In genomic region chr12:56190695-56191155, GRCh38 we compare ENCODE assay signal across 8 cellular contexts. TPM values are rescaled to one million over a fixed set of nuclear protein-coding genes. Genes with fewer than 3 reads are reported as not detected.
A peak's percentile ranks its signal among the peaks of the same experiment; 100 is the strongest.
DNase-seq lines count a peak whose midpoint lies in the region; ATAC-seq and TF ChIP-seq lines count a peak whose summit lies in the region.

No MANE protein-coding gene starts in this region.

- no peak for TF ChIP-seq CTCF in KMS-11 (conservative IDR thresholded peaks at IDR 0.05; ENCODE audit: low read depth, low read length)
- no peak for TF ChIP-seq CTCF in chondrocyte (IDR thresholded peaks at IDR 0.05)
- TF ChIP-seq CTCF in natural killer cell (IDR thresholded peaks at IDR 0.05): no peak

- peaks cover 10 to 19% (median 17%) of the 10 kb centered on the region in 11 experiments for H3K36me3 ChIP-seq in BLaER1 treated with 17β-estradiol and CSF1 and Interleukin-3, amounts not matched to agents 10 nM and 100 nM
- H3K36me3 ChIP-seq in KMS-11 (ENCODE audit: insufficient read depth): no peaks in the 10 kb centered on the region

- peak overlapping the region; percentile 82 for H2AFZ ChIP-seq in KMS-11 (ENCODE audit: low read depth)

- H3K9ac ChIP-seq in BLaER1 treated with 17β-estradiol and CSF1 and Interleukin-3, amounts not matched to agents 10 nM and 100 nM: peak overlapping the region; percentile 85 to 95 (median 91); a peak in 21 of 22 replicates
- H3K9ac ChIP-seq in KMS-11: peak overlapping the region; percentile 56; the same call in 1 of the 2 replicates

- H4K20me1 ChIP-seq in BLaER1 treated with 17β-estradiol and CSF1 and Interleukin-3, amounts not matched to agents 10 nM and 100 nM: peaks cover 7 to 30% (median 14%) of the 10 kb centered on the region in 11 experiments; a peak in 14 of 22 replicates
- no peaks in the 10 kb centered on the region for H4K20me1 ChIP-seq in KMS-11 (ENCODE audit: insufficient read depth)

- H3K4me3 Mint-ChIP-seq in chondrocyte (ENCODE audit: unreplicated experiment) (peak overlapping the region; percentile 99), natural killer cell (peak overlapping the region; percentile 99)

- no peaks in the 10 kb centered on the region for H3K27me3 Mint-ChIP-seq in chondrocyte (ENCODE audit: low read depth)
- no peaks in the 10 kb centered on the region for H3K27me3 Mint-ChIP-seq in natural killer cell (ENCODE audit: low read depth in 2 of 2)

- H3K9me3 ChIP-seq in BLaER1 treated with 17β-estradiol and CSF1 and Interleukin-3, amounts not matched to agents 10 nM and 100 nM (replicated peaks in 1 of 11): no peaks in the 10 kb centered on the region

- peaks cover 31% of the 10 kb centered on the region for H3K79me2 ChIP-seq in KMS-11 (ENCODE audit: insufficient read depth, low read depth)

- peak overlapping the region; percentile 84 to 95 (median 92) for H3K4me3 ChIP-seq in BLaER1 treated with 17β-estradiol and CSF1 and Interleukin-3, amounts not matched to agents 10 nM and 100 nM
- H3K4me3 ChIP-seq in KMS-11 (IDR thresholded peaks at IDR 0.05; ENCODE audit: insufficient read depth, low read depth, low read length): no peak overlapping the region

- H3K4me1 Mint-ChIP-seq in chondrocyte (ENCODE audit: low read depth): peaks cover 33% of the 10 kb centered on the region
- peaks cover 43 to 53% of the 10 kb centered on the region in 2 donors for H3K4me1 Mint-ChIP-seq in natural killer cell

- peak overlapping the region in 9 of 11 experiments; percentile 69 to 90 (median 87); a peak in 17 of 22 replicates for H3K27ac ChIP-seq in BLaER1 treated with 17β-estradiol and CSF1 and Interleukin-3, amounts not matched to agents 10 nM and 100 nM
- H3K27ac ChIP-seq in KMS-11: peak overlapping the region; percentile 65

- no peak for ATAC-seq in natural killer cell

- no peaks in the 10 kb centered on the region for H3K27me3 ChIP-seq in BLaER1 treated with 17β-estradiol and CSF1 and Interleukin-3, amounts not matched to agents 10 nM and 100 nM
- no peaks in the 10 kb centered on the region for H3K27me3 ChIP-seq in KMS-11 (ENCODE audit: insufficient read depth, low read depth)

- H3K9me3 Mint-ChIP-seq in chondrocyte (ENCODE audit: low read depth) (no peaks in the 10 kb centered on the region), natural killer cell (no peaks in the 10 kb centered on the region)

- peak overlapping the region; percentile 78 to 94 (median 86) for H3K4me2 ChIP-seq in BLaER1 treated with 17β-estradiol and CSF1 and Interleukin-3, amounts not matched to agents 10 nM and 100 nM
- peak overlapping the region; percentile 74 for H3K4me2 ChIP-seq in KMS-11

- peaks cover 24 to 34% (median 27%) of the 10 kb centered on the region in 10 experiments for H3K4me1 ChIP-seq in BLaER1 treated with 17β-estradiol and CSF1 and Interleukin-3, amounts not matched to agents 10 nM and 100 nM
- peaks cover 42% of the 10 kb centered on the region for H3K4me1 ChIP-seq in KMS-11 (ENCODE audit: low read depth, poor library complexity, severe bottlenecking)

- intact Hi-C loops in natural killer cell (cut with micrococcal nuclease): loop anchor here (1.0 to 10.0 kb wide), 2 partner anchors 64 to 146 kb away; partner anchors contain the start of gene RPS26

- peak overlapping the region; percentile 99 for H3K27ac Mint-ChIP-seq in chondrocyte (ENCODE audit: unreplicated experiment)
- peak overlapping the region; percentile 98 for H3K27ac Mint-ChIP-seq in natural killer cell

- DNase-seq in chondrocyte (ENCODE audit: low spot score) (no peak), natural killer cell (no peak), NCI-H446 treated with DMSO at 0.1 percent for 48 hours (lab: John Stamatoyannopoulos, UW) (no peak), ecto neural progenitor cell (ENCODE audit: low spot score) (no peak), NCI-H510A (lab: John Stamatoyannopoulos, UW) (no peak), islet precursor cell (no peak)

- H3K36me3 Mint-ChIP-seq in chondrocyte (ENCODE audit: low read depth) (peaks cover 4% of the 10 kb centered on the region), natural killer cell (peaks cover 5% of the 10 kb centered on the region)

RNA-seq across cellular contexts. Expression of gene SMARCC2, which starts 1.4 kb away (rescaled TPM):
- 50.4 to 96.7 TPM (median 57.4 TPM) in 3 replicates for total RNA-seq in chondrocyte
- total RNA-seq in natural killer cell: 100 to 1,000 TPM; 205 to 232 (median 210) TPM

RNA-seq across cellular contexts. Expression of gene RNF41, which starts 31.0 kb away (rescaled TPM):
- 59.2 to 103 TPM (median 99.7 TPM) in 3 replicates for total RNA-seq in chondrocyte
- 10 to 100 TPM; 32.3 to 44.5 (median 38.6) TPM for total RNA-seq in natural killer cell

RNA-seq across cellular contexts. Expression of gene MYL6, which starts 32.6 kb away (rescaled TPM):
- total RNA-seq in chondrocyte (1,367 to 2,282 TPM (median 2,236 TPM) in 3 replicates), natural killer cell (1,000 to 10,000 TPM in 2 of 3 donors, 100 to 1,000 TPM in 1; 881 to 1,204 (median 1,015) TPM)

RNA-seq across cellular contexts. Expression of gene NABP2, which starts 33.4 kb away (rescaled TPM):
- total RNA-seq in chondrocyte (36.6 to 50.7 TPM (median 38.7 TPM) in 3 replicates), natural killer cell (10 to 100 TPM; 21.6 to 23.4 (median 22.6) TPM)

RNA-seq across cellular contexts. Expression of gene MYL6B, which starts 38.3 kb away (rescaled TPM):
- 70.5 to 79.7 TPM (median 75.2 TPM) in 3 replicates for total RNA-seq in chondrocyte
- total RNA-seq in natural killer cell: 1 to 10 TPM; 6.7 to 8.9 (median 7.4) TPM
